Comparison of ENCODE assay signal across 1 cellular context in the genomic region with DNA sequence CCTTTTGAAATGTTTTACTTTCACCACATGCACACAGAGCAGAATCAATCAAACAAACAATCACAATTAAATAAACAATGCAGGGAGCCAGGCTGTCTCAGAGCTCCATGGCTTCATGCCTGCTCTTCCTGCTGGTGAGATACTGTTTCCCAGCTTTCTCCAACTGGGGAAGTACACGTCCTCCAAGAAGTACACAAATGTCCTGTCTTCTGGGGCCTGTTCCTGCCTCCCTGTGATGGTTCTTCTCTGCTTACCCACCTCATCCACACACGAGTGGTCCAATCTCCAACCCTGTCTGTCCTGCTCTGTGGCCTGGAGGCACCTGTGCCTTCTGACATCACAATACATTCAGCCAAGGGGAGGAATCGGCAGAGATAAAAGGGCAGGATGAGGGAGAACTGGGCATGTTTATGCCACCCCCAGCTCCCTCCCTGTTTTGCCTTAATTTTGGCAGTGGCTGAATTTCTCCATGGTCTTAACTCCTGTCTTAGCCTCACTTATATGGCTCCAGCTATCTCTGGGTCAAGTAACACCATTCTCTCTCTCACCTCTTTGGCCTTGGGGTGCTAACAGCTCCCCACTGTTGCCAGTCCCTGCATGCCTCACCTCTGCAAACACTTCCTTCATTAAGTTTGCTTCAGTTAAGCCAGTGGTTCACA.
TF ChIP-seq lines count a peak whose summit lies in the region.

No MANE protein-coding gene starts in this region.

TF ChIP-seq in H1, 55 proteins besides CTCF, POLR2A, EP300 and RAD21 (continued from another document):
- TF ChIP-seq, protein P1, sequence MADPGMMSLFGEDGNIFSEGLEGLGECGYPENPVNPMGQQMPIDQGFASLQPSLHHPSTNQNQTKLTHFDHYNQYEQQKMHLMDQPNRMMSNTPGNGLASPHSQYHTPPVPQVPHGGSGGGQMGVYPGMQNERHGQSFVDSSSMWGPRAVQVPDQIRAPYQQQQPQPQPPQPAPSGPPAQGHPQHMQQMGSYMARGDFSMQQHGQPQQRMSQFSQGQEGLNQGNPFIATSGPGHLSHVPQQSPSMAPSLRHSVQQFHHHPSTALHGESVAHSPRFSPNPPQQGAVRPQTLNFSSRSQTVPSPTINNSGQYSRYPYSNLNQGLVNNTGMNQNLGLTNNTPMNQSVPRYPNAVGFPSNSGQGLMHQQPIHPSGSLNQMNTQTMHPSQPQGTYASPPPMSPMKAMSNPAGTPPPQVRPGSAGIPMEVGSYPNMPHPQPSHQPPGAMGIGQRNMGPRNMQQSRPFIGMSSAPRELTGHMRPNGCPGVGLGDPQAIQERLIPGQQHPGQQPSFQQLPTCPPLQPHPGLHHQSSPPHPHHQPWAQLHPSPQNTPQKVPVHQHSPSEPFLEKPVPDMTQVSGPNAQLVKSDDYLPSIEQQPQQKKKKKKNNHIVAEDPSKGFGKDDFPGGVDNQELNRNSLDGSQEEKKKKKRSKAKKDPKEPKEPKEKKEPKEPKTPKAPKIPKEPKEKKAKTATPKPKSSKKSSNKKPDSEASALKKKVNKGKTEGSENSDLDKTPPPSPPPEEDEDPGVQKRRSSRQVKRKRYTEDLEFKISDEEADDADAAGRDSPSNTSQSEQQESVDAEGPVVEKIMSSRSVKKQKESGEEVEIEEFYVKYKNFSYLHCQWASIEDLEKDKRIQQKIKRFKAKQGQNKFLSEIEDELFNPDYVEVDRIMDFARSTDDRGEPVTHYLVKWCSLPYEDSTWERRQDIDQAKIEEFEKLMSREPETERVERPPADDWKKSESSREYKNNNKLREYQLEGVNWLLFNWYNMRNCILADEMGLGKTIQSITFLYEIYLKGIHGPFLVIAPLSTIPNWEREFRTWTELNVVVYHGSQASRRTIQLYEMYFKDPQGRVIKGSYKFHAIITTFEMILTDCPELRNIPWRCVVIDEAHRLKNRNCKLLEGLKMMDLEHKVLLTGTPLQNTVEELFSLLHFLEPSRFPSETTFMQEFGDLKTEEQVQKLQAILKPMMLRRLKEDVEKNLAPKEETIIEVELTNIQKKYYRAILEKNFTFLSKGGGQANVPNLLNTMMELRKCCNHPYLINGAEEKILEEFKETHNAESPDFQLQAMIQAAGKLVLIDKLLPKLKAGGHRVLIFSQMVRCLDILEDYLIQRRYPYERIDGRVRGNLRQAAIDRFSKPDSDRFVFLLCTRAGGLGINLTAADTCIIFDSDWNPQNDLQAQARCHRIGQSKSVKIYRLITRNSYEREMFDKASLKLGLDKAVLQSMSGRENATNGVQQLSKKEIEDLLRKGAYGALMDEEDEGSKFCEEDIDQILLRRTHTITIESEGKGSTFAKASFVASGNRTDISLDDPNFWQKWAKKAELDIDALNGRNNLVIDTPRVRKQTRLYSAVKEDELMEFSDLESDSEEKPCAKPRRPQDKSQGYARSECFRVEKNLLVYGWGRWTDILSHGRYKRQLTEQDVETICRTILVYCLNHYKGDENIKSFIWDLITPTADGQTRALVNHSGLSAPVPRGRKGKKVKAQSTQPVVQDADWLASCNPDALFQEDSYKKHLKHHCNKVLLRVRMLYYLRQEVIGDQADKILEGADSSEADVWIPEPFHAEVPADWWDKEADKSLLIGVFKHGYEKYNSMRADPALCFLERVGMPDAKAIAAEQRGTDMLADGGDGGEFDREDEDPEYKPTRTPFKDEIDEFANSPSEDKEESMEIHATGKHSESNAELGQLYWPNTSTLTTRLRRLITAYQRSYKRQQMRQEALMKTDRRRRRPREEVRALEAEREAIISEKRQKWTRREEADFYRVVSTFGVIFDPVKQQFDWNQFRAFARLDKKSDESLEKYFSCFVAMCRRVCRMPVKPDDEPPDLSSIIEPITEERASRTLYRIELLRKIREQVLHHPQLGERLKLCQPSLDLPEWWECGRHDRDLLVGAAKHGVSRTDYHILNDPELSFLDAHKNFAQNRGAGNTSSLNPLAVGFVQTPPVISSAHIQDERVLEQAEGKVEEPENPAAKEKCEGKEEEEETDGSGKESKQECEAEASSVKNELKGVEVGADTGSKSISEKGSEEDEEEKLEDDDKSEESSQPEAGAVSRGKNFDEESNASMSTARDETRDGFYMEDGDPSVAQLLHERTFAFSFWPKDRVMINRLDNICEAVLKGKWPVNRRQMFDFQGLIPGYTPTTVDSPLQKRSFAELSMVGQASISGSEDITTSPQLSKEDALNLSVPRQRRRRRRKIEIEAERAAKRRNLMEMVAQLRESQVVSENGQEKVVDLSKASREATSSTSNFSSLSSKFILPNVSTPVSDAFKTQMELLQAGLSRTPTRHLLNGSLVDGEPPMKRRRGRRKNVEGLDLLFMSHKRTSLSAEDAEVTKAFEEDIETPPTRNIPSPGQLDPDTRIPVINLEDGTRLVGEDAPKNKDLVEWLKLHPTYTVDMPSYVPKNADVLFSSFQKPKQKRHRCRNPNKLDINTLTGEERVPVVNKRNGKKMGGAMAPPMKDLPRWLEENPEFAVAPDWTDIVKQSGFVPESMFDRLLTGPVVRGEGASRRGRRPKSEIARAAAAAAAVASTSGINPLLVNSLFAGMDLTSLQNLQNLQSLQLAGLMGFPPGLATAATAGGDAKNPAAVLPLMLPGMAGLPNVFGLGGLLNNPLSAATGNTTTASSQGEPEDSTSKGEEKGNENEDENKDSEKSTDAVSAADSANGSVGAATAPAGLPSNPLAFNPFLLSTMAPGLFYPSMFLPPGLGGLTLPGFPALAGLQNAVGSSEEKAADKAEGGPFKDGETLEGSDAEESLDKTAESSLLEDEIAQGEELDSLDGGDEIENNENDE (IDR thresholded peaks at IDR 0.05; ENCODE audit: insufficient replicate concordance, low read length) = no peak
- TF ChIP-seq CHD2 (IDR thresholded peaks at IDR 0.05; ENCODE audit: low read length) = no peak
- no peak for TF ChIP-seq RFX5 (IDR thresholded peaks at IDR 0.05; ENCODE audit: borderline replicate concordance, low read depth, low read length)
- no peak for TF ChIP-seq RBBP5 (IDR thresholded peaks at IDR 0.05; ENCODE audit: borderline replicate concordance, low read depth, low read length)
- TF ChIP-seq EGR1 (IDR thresholded peaks at IDR 0.05; ENCODE audit: borderline replicate concordance, low read depth, low read length) = no peak
- no peak for TF ChIP-seq KDM1A (IDR thresholded peaks at IDR 0.05; ENCODE audit: borderline replicate concordance, low read length)
- no peak for TF ChIP-seq TEAD4 (IDR thresholded peaks at IDR 0.05; ENCODE audit: low read depth, low read length)
- TF ChIP-seq KDM5A (IDR thresholded peaks at IDR 0.05; ENCODE audit: low read length) = no peak
- no peak for TF ChIP-seq SP1 (IDR thresholded peaks at IDR 0.05; ENCODE audit: low read depth, low read length)
